8 cellular contexts compared by ENCODE assay signal in the genomic region with DNA sequence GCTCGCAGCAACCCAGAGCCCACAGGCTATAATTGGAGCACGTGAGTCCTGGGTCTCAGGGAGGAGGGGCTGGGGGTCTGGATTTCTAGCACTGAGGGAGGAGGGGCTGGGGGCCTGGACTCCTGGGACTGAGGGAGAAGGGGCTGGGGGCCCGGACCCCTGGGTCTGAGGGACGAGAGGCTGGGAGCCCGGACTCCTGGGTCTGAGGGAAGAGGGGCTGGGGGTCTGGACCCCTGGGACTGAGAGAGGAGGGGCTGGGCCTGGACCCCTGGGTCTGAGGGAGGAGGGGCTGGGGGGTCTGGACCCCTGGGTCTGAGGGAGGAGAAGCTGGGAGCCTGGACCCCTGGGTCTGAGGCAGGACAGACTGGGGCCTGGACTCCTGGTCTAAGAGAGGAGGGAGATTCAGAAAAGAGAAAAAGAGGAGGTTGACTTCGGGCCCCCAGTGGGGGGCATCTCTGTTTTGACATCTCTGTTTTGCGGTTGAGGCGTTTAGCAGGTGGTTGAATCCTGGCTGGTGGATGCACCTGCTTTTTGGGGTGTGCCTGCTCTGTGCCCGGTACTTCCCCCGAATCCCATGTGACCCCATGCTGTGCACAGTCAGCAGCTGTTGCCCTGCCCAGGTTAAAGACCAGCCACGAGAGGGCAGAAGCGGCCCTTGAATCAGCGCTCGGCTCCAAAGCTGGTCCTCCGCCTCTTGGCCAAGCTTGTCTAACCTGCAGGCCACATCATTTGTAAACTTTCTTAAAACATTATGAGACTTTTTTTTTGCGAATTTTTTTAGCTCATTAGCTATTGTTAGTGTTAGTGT. TPM values are rescaled to one million over a fixed set of nuclear protein-coding genes. Genes with fewer than 3 reads are reported as not detected.
DNase-seq lines count a peak whose midpoint lies in the region; ATAC-seq and TF ChIP-seq lines count a peak whose summit lies in the region.

No MANE protein-coding gene starts in this region.

- H3K27ac ChIP-seq in BLaER1 treated with 17β-estradiol and CSF1 and Interleukin-3, amounts not matched to agents 10 nM and 100 nM: peak overlapping the region in 3 of 11 experiments; percentile 4 to 45 (median 44); a peak in 2 of 22 replicates
- H3K27ac ChIP-seq in coronary artery: no peak overlapping the region

- H4K20me1 ChIP-seq in BLaER1 treated with 17β-estradiol and CSF1 and Interleukin-3, amounts not matched to agents 10 nM and 100 nM: peaks cover 0 to 17% (median 0%) of the 10 kb centered on the region in 11 experiments; a peak in 4 of 22 replicates

- H3K36me3 ChIP-seq in BLaER1 treated with 17β-estradiol and CSF1 and Interleukin-3, amounts not matched to agents 10 nM and 100 nM: peaks cover 5 to 75% (median 27%) of the 10 kb centered on the region in 11 experiments; a peak in 16 of 22 replicates

- H3K4me2 ChIP-seq in BLaER1 treated with 17β-estradiol and CSF1 and Interleukin-3, amounts not matched to agents 10 nM and 100 nM: peak overlapping the region in 10 of 11 experiments; percentile 18 to 70 (median 53); a peak in 18 of 22 replicates

- H3K9ac ChIP-seq in BLaER1 treated with 17β-estradiol and CSF1 and Interleukin-3, amounts not matched to agents 10 nM and 100 nM: peak overlapping the region in 3 of 11 experiments; percentile 7 to 33 (median 8); a peak in 3 of 22 replicates

- peak; percentile 44 for TF ChIP-seq CTCF in coronary artery (IDR thresholded peaks at IDR 0.05)

- H3K4me3 ChIP-seq in BLaER1 treated with 17β-estradiol and CSF1 and Interleukin-3, amounts not matched to agents 10 nM and 100 nM: no peak overlapping the region
- no peak overlapping the region for H3K4me3 ChIP-seq in Jurkat, Clone E6-1 (ENCODE audit: low read length)
- H3K4me3 ChIP-seq in coronary artery: no peak overlapping the region

- peak; percentile 81 for ATAC-seq in GM19452 (IDR thresholded peaks at IDR 0.05; ENCODE audit: unreplicated experiment)

- H3K9me3 ChIP-seq in BLaER1 treated with 17β-estradiol and CSF1 and Interleukin-3, amounts not matched to agents 10 nM and 100 nM (replicated peaks in 1 of 11): no peaks in the 10 kb centered on the region

- DNase-seq in Jurkat, Clone E6-1 (ENCODE audit: low read depth, low spot score): peak; percentile 51
- peak; percentile 52 for DNase-seq in activated CD4-positive, alpha-beta T cell treated with anti-CD3 and anti-CD28 coated beads for 1 hour
- DNase-seq in coronary artery (ENCODE audit: low spot score): no peak
- DNase-seq in medulla oblongata (ENCODE audit: extremely low spot score): peak; percentile 69
- peak; percentile 81 for DNase-seq in stimulated activated CD8-positive, alpha-beta memory T cell treated with anti-CD3 and anti-CD28 coated beads, Interleukin-4, amount 100 ng/mL, for 48 hours
- no peak for DNase-seq in NCI-H1436 (lab: John Stamatoyannopoulos, UW)

- peaks cover 5 to 26% (median 13%) of the 10 kb centered on the region in 10 experiments; a peak in 17 of 20 replicates for H3K4me1 ChIP-seq in BLaER1 treated with 17β-estradiol and CSF1 and Interleukin-3, amounts not matched to agents 10 nM and 100 nM

- no peaks in the 10 kb centered on the region for H3K27me3 ChIP-seq in BLaER1 treated with 17β-estradiol and CSF1 and Interleukin-3, amounts not matched to agents 10 nM and 100 nM

RNA-seq across cellular contexts. Expression of a gene that starts 10.5 kb away (rescaled TPM):
- 7.2 TPM for polyA plus RNA-seq in Jurkat, Clone E6-1 (2012; ENCODE audit: insufficient read depth, insufficient read length)

RNA-seq across cellular contexts. Expression of a gene that starts 17.1 kb away (rescaled TPM):
- not detected for polyA plus RNA-seq in Jurkat, Clone E6-1 (2012; ENCODE audit: insufficient read depth, insufficient read length)

RNA-seq across cellular contexts. Expression of a gene that starts 40.8 kb away (rescaled TPM):
- not detected for polyA plus RNA-seq in Jurkat, Clone E6-1 (2012; ENCODE audit: insufficient read depth, insufficient read length)

RNA-seq across cellular contexts. Expression of a gene that starts 44.8 kb away (rescaled TPM):
- not detected for polyA plus RNA-seq in Jurkat, Clone E6-1 (2012; ENCODE audit: insufficient read depth, insufficient read length)

Comparison
In these comparisons a context has a peak if more than half of its experiments do, and no peak if none do; other contexts are left out.
1. DNase-seq: peak in Jurkat, Clone E6-1 (single experiment), activated CD4-positive, alpha-beta T cell treated with anti-CD3 and anti-CD28 coated beads for 1 hour (single experiment), medulla oblongata (single experiment) and stimulated activated CD8-positive, alpha-beta memory T cell treated with anti-CD3 and anti-CD28 coated beads, Interleukin-4, amount 100 ng/mL, for 48 hours (single experiment); none in coronary artery (single experiment) and NCI-H1436 (single experiment).